Comparison of ENCODE assay signal across 4 cellular contexts in genomic region chr20:57348200-57348921, GRCh38. TPM values are rescaled to one million over a fixed set of nuclear protein-coding genes. Genes with fewer than 3 reads are reported as not detected.
"Had no signal": no experiment of that assay in that cellular context is flagged by ENCODE, and none has a peak within 500 bp of the region (broad histone marks: within the 10 kb centered on the region; RNA-seq: fewer than 3 reads in every experiment).

No MANE protein-coding gene starts in this region.

RNA-seq across cellular contexts. Expression of gene SPO11, which starts 18.8 kb away (rescaled TPM):
- total RNA-seq: LHCN-M2, M059J, MCF 10A, NCI-H460 had no signal
